Comparison of ENCODE assay signal across 20 cellular contexts in genomic region chr10:15609291-15609690, GRCh38.
"Had no signal": no experiment of that assay in that cellular context is flagged by ENCODE, and none has a peak within 500 bp of the region (broad histone marks: within the 10 kb centered on the region; RNA-seq: fewer than 3 reads in every experiment).

No MANE protein-coding gene starts in this region.

- H3K27ac ChIP-seq: cardiac muscle cell, epithelial cell of prostate, right atrium auricular region, tibial nerve had no signal

- H3K4me3 ChIP-seq: cardiac muscle cell, right atrium auricular region, tibial nerve had no signal

- H3K4me1 ChIP-seq: right atrium auricular region, tibial nerve had no signal

- DNase-seq: activated CD4-positive, alpha-beta T cell treated with anti-CD3 and anti-CD28 coated beads, Interleukin-2, amount 10 ng/mL, durations not matched to agents 7 days and 5 days; activated CD8-positive, alpha-beta memory T cell treated with anti-CD3 and anti-CD28 coated beads for 24 hours; activated CD8-positive, alpha-beta memory T cell treated with anti-CD3 and anti-CD28 coated beads, Interleukin-2, amount 50 U/mL, for 48 hours; activated effector memory CD4-positive, alpha-beta T cell treated with anti-CD3 and anti-CD28 coated beads, Interleukin-2, amount 50 U/mL, for 16 hours; activated naive CD4-positive, alpha-beta T cell treated with anti-CD3 and anti-CD28 coated beads, Interleukin-2, amount 50 U/mL, for 16 hours; activated T-cell treated with anti-CD3 and anti-CD28 coated beads, Interleukin-2, amount 50 U/mL, for 48 hours; effector memory CD8-positive, alpha-beta T cell; hypothalamus; mammary epithelial cell; nephron progenitor cell; nucleus accumbens; stimulated activated naive CD8-positive, alpha-beta T cell treated with anti-CD3 and anti-CD28 coated beads, Interleukin-15, Interleukin-2, amounts not matched to agents 100 U/mL and 50 U/mL, for 24 hours; T-helper 1 cell; T-helper 9 cell had no signal

- H3K36me3 ChIP-seq: cardiac muscle cell, right atrium auricular region, tibial nerve had no signal

- ATAC-seq: activated CD4-positive, CD25-positive, alpha-beta regulatory T cell treated with anti-CD3 and anti-CD28 coated beads, Interleukin-2, amount 50 U/mL, for 24 hours; effector memory CD8-positive, alpha-beta T cell; left lobe of liver; stimulated activated naive CD8-positive, alpha-beta T cell treated with anti-CD3 and anti-CD28 coated beads, Interleukin-15, Interleukin-2, amounts not matched to agents 100 U/mL and 50 U/mL, for 24 hours had no signal

- H3K27me3 ChIP-seq: cardiac muscle cell, right atrium auricular region, tibial nerve had no signal

- H3K9me3 ChIP-seq: right atrium auricular region, tibial nerve had no signal
